In genomic region chr1:119611701-119612113, GRCh38 we compare ENCODE assay signal across 8 cellular contexts. TPM values are rescaled to one million over a fixed set of nuclear protein-coding genes. Genes with fewer than 3 reads are reported as not detected.
DNase-seq lines count a peak whose midpoint lies in the region; ATAC-seq, FAIRE-seq and TF ChIP-seq lines count a peak whose summit lies in the region.

No MANE protein-coding gene starts in this region.

- H3K4me2 ChIP-seq in endothelial cell of umbilical vein (ENCODE audit: insufficient read depth, low read length): no peak overlapping the region

- no peaks in the 10 kb centered on the region for H3K4me1 Mint-ChIP-seq in stimulated activated naive CD8-positive, alpha-beta T cell treated with anti-CD3 and anti-CD28 coated beads, Interleukin-15, amount 100 ng/mL, for 72 hours

- H3K27me3 ChIP-seq in endothelial cell of umbilical vein (ENCODE audit: control insufficient read depth in 2 of 2, insufficient read depth in 2 of 2, low read length in 2 of 2) (no peaks in the 10 kb centered on the region), mucosa of stomach (ENCODE audit: control insufficient read depth, insufficient read depth, low read length) (no peaks in the 10 kb centered on the region)

- H3K9ac ChIP-seq in endothelial cell of umbilical vein (replicated peaks; ENCODE audit: extremely low read depth, insufficient read depth, low read length) (no peak overlapping the region), mucosa of stomach (ENCODE audit: low read length) (peak overlapping the region; percentile 15)

- DNase-seq in D721Med (ENCODE audit: insufficient read length, low spot score) (peak; percentile 29), NCI-H526 treated with DMSO at 0.1 percent for 48 hours (lab: John Stamatoyannopoulos, UW) (peak; percentile 56), endothelial cell of umbilical vein (ENCODE audit: low read depth, low spot score) (peak; percentile 61)
- peak; percentile 28 to 62 (median 58) for DNase-seq in activated CD8-positive, alpha-beta memory T cell treated with anti-CD3 and anti-CD28 coated beads for 48 hours (ENCODE audit: low read depth in 2 of 3, low spot score in 2 of 3)
- peak; percentile 73 to 74 for DNase-seq in stimulated activated naive CD8-positive, alpha-beta T cell treated with anti-CD3 and anti-CD28 coated beads, Interleukin-15, amount 100 ng/mL, for 72 hours

- H3K79me2 ChIP-seq in endothelial cell of umbilical vein (ENCODE audit: control insufficient read depth, insufficient read depth, low read length): no peaks in the 10 kb centered on the region

- no peaks in the 10 kb centered on the region for H3K9me1 ChIP-seq in endothelial cell of umbilical vein (replicated peaks; ENCODE audit: control insufficient read depth, extremely low read depth, insufficient read depth, low read length)

- no peak overlapping the region for H3K27ac Mint-ChIP-seq in stimulated activated naive CD8-positive, alpha-beta T cell treated with anti-CD3 and anti-CD28 coated beads, Interleukin-15, amount 100 ng/mL, for 72 hours

- peaks cover 19% of the 10 kb centered on the region for H3K27me3 Mint-ChIP-seq in stimulated activated naive CD8-positive, alpha-beta T cell treated with anti-CD3 and anti-CD28 coated beads, Interleukin-15, amount 100 ng/mL, for 72 hours

- H3K27ac ChIP-seq in endothelial cell of umbilical vein (ENCODE audit: insufficient read depth, low read depth, low read length): no peak overlapping the region

- no peaks in the 10 kb centered on the region for H3K36me3 ChIP-seq in endothelial cell of umbilical vein (ENCODE audit: control insufficient read depth in 2 of 2, extremely low read depth in 1 of 2, insufficient read depth in 2 of 2, low read length in 2 of 2)
- H3K36me3 ChIP-seq in mucosa of stomach (ENCODE audit: control insufficient read depth, insufficient read depth, low read length): no peaks in the 10 kb centered on the region

- H3K4me3 Mint-ChIP-seq in stimulated activated naive CD8-positive, alpha-beta T cell treated with anti-CD3 and anti-CD28 coated beads, Interleukin-15, amount 100 ng/mL, for 72 hours: no peak overlapping the region

- POLR2A ChIA-PET in endothelial cell of umbilical vein (lab: Charles Lee): interaction anchor here (0.5 to 1.2 kb wide), 2 partner anchors 63 to 130 kb away, joined by 3 to 4 read pairs; no protein-coding TSS in a partner anchor

- H3K9me3 Mint-ChIP-seq in stimulated activated naive CD8-positive, alpha-beta T cell treated with anti-CD3 and anti-CD28 coated beads, Interleukin-15, amount 100 ng/mL, for 72 hours: no peaks in the 10 kb centered on the region

- H3K9me3 ChIP-seq in endothelial cell of umbilical vein (replicated peaks; ENCODE audit: control insufficient read depth, insufficient read depth, low read length) (no peaks in the 10 kb centered on the region), mucosa of stomach (ENCODE audit: control insufficient read depth, low read length) (no peaks in the 10 kb centered on the region)

- intact Hi-C loops in endothelial cell of umbilical vein (cut with micrococcal nuclease): loop anchor here (1.0 to 10.0 kb wide), 5 partner anchors 19 to 263 kb away; no protein-coding TSS in a partner anchor

- dilution Hi-C loops in endothelial cell of umbilical vein (cut with MboI; ENCODE audit: extremely low pct_ligation_motif_present, low sequenced_read_pairs): no loop called here

- no peak overlapping the region for H2AFZ ChIP-seq in endothelial cell of umbilical vein (ENCODE audit: low read depth, low read length)

- TF ChIP-seq CTCF in D721Med (IDR thresholded peaks at IDR 0.05; ENCODE audit: insufficient read depth, missing control alignments) (peak; percentile 84), endothelial cell of umbilical vein (IDR thresholded peaks at IDR 0.05; ENCODE audit: extremely low read depth in 1 of 2, insufficient read depth in 1 of 2, low read depth in 1 of 2, low read length in 2 of 2) (peak; percentile 92 to 94)

- ATAC-seq in HG02884 (IDR thresholded peaks at IDR 0.05; ENCODE audit: unreplicated experiment): peak; percentile 37
- peak; percentile 59 for ATAC-seq in stimulated activated naive CD8-positive, alpha-beta T cell treated with anti-CD3 and anti-CD28 coated beads, Interleukin-15, amount 100 ng/mL, for 72 hours
- ATAC-seq in GM18870 (IDR thresholded peaks at IDR 0.05; ENCODE audit: unreplicated experiment): no peak

- H3K4me3 ChIP-seq in endothelial cell of umbilical vein (replicated peaks in 1 of 3; ENCODE audit: insufficient read depth in 1 of 3, low read depth in 1 of 3, low read length in 3 of 3): no peak overlapping the region
- H3K4me3 ChIP-seq in mucosa of stomach (ENCODE audit: low read length): no peak overlapping the region

- H3K4me1 ChIP-seq in endothelial cell of umbilical vein (ENCODE audit: control insufficient read depth, extremely low read depth, insufficient read depth, low read length): no peaks in the 10 kb centered on the region
- no peaks in the 10 kb centered on the region for H3K4me1 ChIP-seq in mucosa of stomach (ENCODE audit: control insufficient read depth, insufficient read depth, low read length)

- FAIRE-seq in D721Med (lab: Jason Lieb, UNC) (no peak), endothelial cell of umbilical vein (lab: Jason Lieb, UNC) (peak; percentile 47)

- CTCF ChIA-PET in endothelial cell of umbilical vein (lab: Charles Lee): interaction anchor here (0.5 to 4.7 kb wide), 43 partner anchors 8 to 258 kb away, joined by 3 to 163 read pairs (median 4); partner anchors contain the start of genes PHGDH and ZNF697

- no peak for TF ChIP-seq POLR2A in endothelial cell of umbilical vein (IDR thresholded peaks at IDR 0.05; ENCODE audit: low read depth, low read length)

- no TSS peak for BruUV-seq in endothelial cell of umbilical vein (replicated peaks; lab: Mats Ljungman, UMichigan)

- no peaks in the 10 kb centered on the region for H4K20me1 ChIP-seq in endothelial cell of umbilical vein (replicated peaks; ENCODE audit: control insufficient read depth, extremely low read depth, insufficient read depth, low read length)

TF ChIP-seq in endothelial cell of umbilical vein, 7 proteins besides CTCF, POLR2A, EP300 and RAD21:
- TF ChIP-seq FOS (IDR thresholded peaks at IDR 0.05; ENCODE audit: borderline replicate concordance, insufficient read depth, low read length) (no peak), POLR2AphosphoS5 (IDR thresholded peaks at IDR 0.05; ENCODE audit: insufficient read depth, low read depth, low read length) (no peak), GATA2 (IDR thresholded peaks at IDR 0.05; ENCODE audit: insufficient read depth, insufficient read length, low read depth, low read length) (no peak), JUN (IDR thresholded peaks at IDR 0.05; ENCODE audit: borderline replicate concordance, insufficient read depth, insufficient read length, low read depth) (no peak), MYC (IDR thresholded peaks at IDR 0.05; ENCODE audit: low read depth, low read length) (no peak), EZH2 (IDR thresholded peaks at IDR 0.05; ENCODE audit: borderline replicate concordance, low read depth, low read length, severe bottlenecking) (no peak)
- TF ChIP-seq, protein P1, sequence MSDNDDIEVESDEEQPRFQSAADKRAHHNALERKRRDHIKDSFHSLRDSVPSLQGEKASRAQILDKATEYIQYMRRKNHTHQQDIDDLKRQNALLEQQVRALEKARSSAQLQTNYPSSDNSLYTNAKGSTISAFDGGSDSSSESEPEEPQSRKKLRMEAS (IDR thresholded peaks at IDR 0.05; ENCODE audit: insufficient read depth, insufficient read length): no peak

RNA-seq across cellular contexts. Expression of gene ZNF697, which starts 36.4 kb away (rescaled TPM):
- total RNA-seq in endothelial cell of umbilical vein: 14.1 and 15.0 TPM in 2 replicates
- polyA plus RNA-seq in endothelial cell of umbilical vein: 6.2 and 6.3 TPM in 2 replicates
- 5.2 and 5.9 TPM in 2 replicates for polyA plus RNA-seq in endothelial cell of umbilical vein (2011; cell fraction: cytosol; rRNA removed)
- polyA plus RNA-seq in endothelial cell of umbilical vein (2011; cell fraction: nucleus; rRNA removed): 14.7 and 17.0 TPM in 2 replicates
- 11.7 and 13.9 TPM in 2 replicates for polyA plus RNA-seq in endothelial cell of umbilical vein (2012)
- polyA minus RNA-seq in endothelial cell of umbilical vein: 15.0 and 16.5 TPM in 2 replicates
- 2.8 TPM for polyA minus RNA-seq in endothelial cell of umbilical vein (2011; cell fraction: cytosol; rRNA and poly(A)+ RNA removed)
- polyA minus RNA-seq in endothelial cell of umbilical vein (2011; cell fraction: nucleus; rRNA and poly(A)+ RNA removed): 30.5 and 32.3 TPM in 2 replicates
